In the genomic region with DNA sequence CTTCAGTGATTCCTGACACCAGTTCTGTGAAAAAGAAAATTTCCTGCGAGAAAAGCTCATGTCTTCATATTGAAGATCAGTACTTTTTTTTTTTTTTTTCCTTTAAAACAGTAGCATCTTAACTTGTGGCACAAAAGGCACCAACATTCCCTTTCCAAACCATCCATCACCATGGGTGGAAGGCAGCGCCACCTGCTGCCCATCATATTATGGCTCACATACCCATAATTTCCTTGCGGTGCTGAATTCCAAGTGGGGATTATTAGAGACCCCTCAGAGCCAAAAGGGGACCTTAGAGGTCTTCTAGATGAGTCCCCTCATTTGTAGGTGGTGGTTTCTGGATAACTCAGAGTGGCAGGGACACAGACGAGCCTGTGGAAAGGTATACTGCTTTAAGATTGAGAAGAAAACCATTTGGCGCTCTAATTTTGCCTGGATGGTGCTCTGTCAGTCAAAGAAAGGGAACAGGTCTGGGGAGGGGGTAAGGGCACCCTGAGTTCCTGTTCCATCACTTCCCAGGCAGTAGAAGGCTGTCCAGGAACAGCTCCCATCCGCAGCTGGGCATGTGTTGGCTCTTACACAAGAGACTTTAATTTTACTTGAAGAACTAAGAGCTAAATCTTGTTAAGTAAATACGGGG, we compare ENCODE assay signal across 8 cellular contexts. TPM values are rescaled to one million over a fixed set of nuclear protein-coding genes. Genes with fewer than 3 reads are reported as not detected.
A peak's percentile ranks its signal among the peaks of the same experiment; 100 is the strongest.
DNase-seq lines count a peak whose midpoint lies in the region; ATAC-seq and TF ChIP-seq lines count a peak whose summit lies in the region.

No MANE protein-coding gene starts in this region.

- peak; percentile 74 for TF ChIP-seq CTCF in osteocyte (IDR thresholded peaks at IDR 0.05)

- H3K9me3 Mint-ChIP-seq in activated CD8-positive, alpha-beta T cell treated with anti-CD3 and anti-CD28 coated beads, Interleukin-2, amount 10 ng/mL, durations not matched to agents 7 days and 5 days (ENCODE audit: insufficient read depth): no peaks in the 10 kb centered on the region
- no peaks in the 10 kb centered on the region for H3K9me3 Mint-ChIP-seq in osteocyte (ENCODE audit: unreplicated experiment)

- POLR2A ChIA-PET in activated CD8-positive, alpha-beta T cell treated with anti-CD3 and anti-CD28 coated beads, Interleukin-2, amount 10 ng/mL, durations not matched to agents 7 days and 5 days (lab: Charles Lee): no interaction called here

- peaks cover 7% of the 10 kb centered on the region for H3K27me3 Mint-ChIP-seq in activated CD8-positive, alpha-beta T cell treated with anti-CD3 and anti-CD28 coated beads, Interleukin-2, amount 10 ng/mL, durations not matched to agents 7 days and 5 days (ENCODE audit: low read depth)
- no peaks in the 10 kb centered on the region for H3K27me3 Mint-ChIP-seq in osteocyte (ENCODE audit: unreplicated experiment)

- DNase-seq in NCI-H2081 (lab: John Stamatoyannopoulos, UW) (peak; percentile 23 to 62), NCI-H2081 treated with DMSO at 0.1 percent for 48 hours (lab: John Stamatoyannopoulos, UW) (no peak), NCI-H1105 (lab: John Stamatoyannopoulos, UW) (peak; percentile 45), fibroblast of peridontal ligament (ENCODE audit: extremely low read depth) (peak; percentile 66), osteocyte (ENCODE audit: extremely low spot score, unreplicated experiment) (no peak)
- peak; percentile 58 for DNase-seq in activated CD8-positive, alpha-beta T cell treated with anti-CD3 and anti-CD28 coated beads, Interleukin-2, amount 10 ng/mL, durations not matched to agents 7 days and 5 days

- ATAC-seq in activated CD8-positive, alpha-beta T cell treated with anti-CD3 and anti-CD28 coated beads, Interleukin-2, amount 10 ng/mL, durations not matched to agents 7 days and 5 days: no peak
- ATAC-seq in HG02759 (IDR thresholded peaks at IDR 0.05; ENCODE audit: unreplicated experiment) (no peak), GM18870 (IDR thresholded peaks at IDR 0.05; ENCODE audit: unreplicated experiment) (no peak)

- H3K27ac Mint-ChIP-seq in activated CD8-positive, alpha-beta T cell treated with anti-CD3 and anti-CD28 coated beads, Interleukin-2, amount 10 ng/mL, durations not matched to agents 7 days and 5 days: no peak overlapping the region
- H3K27ac Mint-ChIP-seq in osteocyte (ENCODE audit: unreplicated experiment): no peak overlapping the region

- no peaks in the 10 kb centered on the region for H3K4me1 Mint-ChIP-seq in activated CD8-positive, alpha-beta T cell treated with anti-CD3 and anti-CD28 coated beads, Interleukin-2, amount 10 ng/mL, durations not matched to agents 7 days and 5 days (ENCODE audit: low read depth)
- no peaks in the 10 kb centered on the region for H3K4me1 Mint-ChIP-seq in osteocyte (ENCODE audit: unreplicated experiment)

- H3K4me3 Mint-ChIP-seq in activated CD8-positive, alpha-beta T cell treated with anti-CD3 and anti-CD28 coated beads, Interleukin-2, amount 10 ng/mL, durations not matched to agents 7 days and 5 days: no peak overlapping the region
- no peak overlapping the region for H3K4me3 Mint-ChIP-seq in osteocyte (ENCODE audit: unreplicated experiment)

- no peaks in the 10 kb centered on the region for H3K36me3 Mint-ChIP-seq in activated CD8-positive, alpha-beta T cell treated with anti-CD3 and anti-CD28 coated beads, Interleukin-2, amount 10 ng/mL, durations not matched to agents 7 days and 5 days (ENCODE audit: low read depth)
- H3K36me3 Mint-ChIP-seq in osteocyte (ENCODE audit: unreplicated experiment): peaks cover 24% of the 10 kb centered on the region

- CTCF ChIA-PET in activated CD8-positive, alpha-beta T cell treated with anti-CD3 and anti-CD28 coated beads, Interleukin-2, amount 10 ng/mL, durations not matched to agents 7 days and 5 days (lab: Charles Lee): interaction anchor here (0.6 to 17.0 kb wide), 53 partner anchors 8 to 368 kb away, joined by 3 to 607 read pairs (median 5); partner anchors contain the start of genes ARL4D, CD300LG, CFAP97D1 and DHX8

RNA-seq across cellular contexts. Expression of gene SOST, which starts 7.9 kb away (rescaled TPM):
- total RNA-seq in activated CD8-positive, alpha-beta T cell treated with anti-CD3 and anti-CD28 coated beads, Interleukin-2, amount 10 ng/mL, durations not matched to agents 7 days and 5 days: not detected
- total RNA-seq in osteocyte: not detected in 2 replicates

RNA-seq across cellular contexts. Expression of gene DUSP3, which starts 12.2 kb away (rescaled TPM):
- total RNA-seq in activated CD8-positive, alpha-beta T cell treated with anti-CD3 and anti-CD28 coated beads, Interleukin-2, amount 10 ng/mL, durations not matched to agents 7 days and 5 days: 10 to 100 TPM in 1 of 2 experiments, 1 to 10 TPM in 1; 9.2 to 14.7 TPM
- 36.4 and 37.0 TPM in 2 replicates for total RNA-seq in osteocyte

RNA-seq across cellular contexts. Expression of gene CFAP97D1, which starts 13.7 kb away (rescaled TPM):
- total RNA-seq in activated CD8-positive, alpha-beta T cell treated with anti-CD3 and anti-CD28 coated beads, Interleukin-2, amount 10 ng/mL, durations not matched to agents 7 days and 5 days: not detected
- not detected in 2 replicates for total RNA-seq in osteocyte

Comparison
In these comparisons a context has a peak if more than half of its experiments do, and no peak if none do; other contexts are left out.
1. DNase-seq: peak in NCI-H2081 (2 of 2), NCI-H1105 (single experiment), activated CD8-positive, alpha-beta T cell treated with anti-CD3 and anti-CD28 coated beads, Interleukin-2, amount 10 ng/mL, durations not matched to agents 7 days and 5 days (single experiment) and fibroblast of peridontal ligament (single experiment); none in NCI-H2081 treated with DMSO at 0.1 percent for 48 hours (single experiment) and osteocyte (single experiment).